17 cellular contexts compared by ENCODE assay signal in the genomic region with DNA sequence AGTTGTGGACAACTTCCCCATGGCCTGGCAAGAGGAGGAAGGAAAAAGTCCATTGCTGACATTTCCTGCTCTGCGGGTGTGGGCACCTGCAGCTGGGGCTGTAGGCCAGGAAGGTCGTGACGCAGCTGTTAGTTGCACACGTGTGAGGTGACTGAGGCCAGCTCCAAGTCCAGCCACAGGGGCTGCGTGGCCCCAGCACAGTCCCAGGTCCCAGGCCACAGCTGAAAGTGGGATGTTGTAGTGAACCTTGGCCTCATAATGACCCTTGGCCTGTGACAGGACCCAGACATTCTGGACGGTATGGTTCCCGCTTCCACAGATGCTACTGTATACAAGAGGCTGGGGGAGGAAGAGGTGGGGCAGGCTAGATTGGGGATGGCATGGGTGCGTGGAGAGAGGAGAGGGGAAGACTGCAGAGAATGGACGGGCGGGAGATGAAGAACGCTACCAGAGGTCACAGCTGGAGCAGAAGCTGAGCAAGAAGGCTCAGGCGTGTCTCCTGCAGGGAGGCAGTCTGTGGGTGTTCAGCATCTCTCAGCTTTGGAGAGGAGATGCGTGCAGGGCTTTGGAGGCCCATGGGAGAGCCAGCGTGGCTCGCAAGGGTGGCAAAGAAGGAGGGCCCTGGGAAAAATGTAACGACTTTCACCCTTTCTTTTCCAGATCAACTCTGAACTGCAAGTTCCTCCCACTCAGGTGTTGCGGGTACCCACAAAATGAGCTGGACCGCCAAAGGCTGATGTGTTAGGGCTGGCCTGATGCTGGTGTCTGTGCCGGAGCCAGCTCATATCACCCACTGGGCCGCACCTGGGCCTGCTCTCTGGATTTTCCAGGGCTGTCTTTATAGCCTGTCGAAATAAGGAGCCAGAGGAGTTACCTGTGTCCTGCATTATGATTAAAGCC. TPM values are rescaled to one million over a fixed set of nuclear protein-coding genes. Genes with fewer than 3 reads are reported as not detected.
DNase-seq lines count a peak whose midpoint lies in the region; ATAC-seq, FAIRE-seq and TF ChIP-seq lines count a peak whose summit lies in the region.
"Had no signal": no experiment of that assay in that cellular context is flagged by ENCODE, and none has a peak within 500 bp of the region (broad histone marks: within the 10 kb centered on the region; RNA-seq: fewer than 3 reads in every experiment).

No MANE protein-coding gene starts in this region.

- RAD21 ChIA-PET in GM12878 (lab: Charles Lee; ENCODE audit: unreplicated experiment): no interaction called here

- H3K4me1 ChIP-seq in GM12878 (ENCODE audit: control insufficient read depth, insufficient read depth, low read length): no peaks in the 10 kb centered on the region
- peaks cover 43% of the 10 kb centered on the region for H3K4me1 ChIP-seq in HepG2 (ENCODE audit: insufficient read depth, low read length)
- H3K4me1 ChIP-seq: gastrocnemius medialis, HAP-1 had no signal

- TF ChIP-seq CTCF in GM12878 (IDR thresholded peaks at IDR 0.05 in 2 of 3, conservative IDR thresholded peaks at IDR 0.05 in 1 of 3; ENCODE audit: control insufficient read depth in 2 of 3, extremely low read depth in 1 of 3, insufficient read depth in 1 of 3, low read depth in 3 of 3, low read length in 3 of 3): no peak
- TF ChIP-seq CTCF in HepG2 (CRISPR knock-in tag; IDR thresholded peaks at IDR 0.05): no peak

- no peaks in the 10 kb centered on the region for H3K27me3 ChIP-seq in GM12878 (replicated peaks in 1 of 2; ENCODE audit: control insufficient read depth in 2 of 2, insufficient read depth in 2 of 2, low read length in 1 of 2)
- H3K27me3 ChIP-seq in HepG2 (ENCODE audit: control insufficient read depth in 1 of 2, insufficient read depth in 2 of 2, low read length in 2 of 2): no peaks in the 10 kb centered on the region; a peak in 1 of 5 replicates
- H3K27me3 ChIP-seq: gastrocnemius medialis had no signal

- POLR2A ChIA-PET in GM12878 (lab: Charles Lee): no interaction called here
- POLR2A ChIA-PET in HepG2 (lab: Yijun Ruan, JAX): interaction anchor here (0.7 to 6.2 kb wide), 7 partner anchors 11 to 1226 kb away, joined by 3 to 52 read pairs (median 3); partner anchors contain the start of genes ADGRF3, HADHA, HADHB and SELENOI

- no peak for TF ChIP-seq EP300 in GM12878 (IDR thresholded peaks at IDR 0.05; ENCODE audit: borderline replicate concordance in 1 of 2, control insufficient read depth in 1 of 2, low read depth in 2 of 2, low read length in 2 of 2)
- TF ChIP-seq EP300 in HepG2 (IDR thresholded peaks at IDR 0.05; ENCODE audit: low read depth in 2 of 2, low read length in 2 of 2): peak; percentile 29 to 33; a peak in 1 of 4 replicates
- no peak for TF ChIP-seq EP300 in HepG2 (CRISPR knock-in tag; IDR thresholded peaks at IDR 0.05; ENCODE audit: borderline replicate concordance)

- CTCF ChIA-PET in GM12878 (lab: Yijun Ruan, JAX): interaction anchor here (0.7 kb wide), 1 partner anchor 12 kb away, joined by 4 read pairs; no protein-coding TSS in a partner anchor
- CTCF ChIA-PET in HepG2 (lab: Yijun Ruan, JAX; ENCODE audit: low intra/inter-chr PET ratio, low total read pairs): no interaction called here

- H3K4me3 ChIP-seq in GM12878 (no peak overlapping the region), HepG2 (replicated peaks in 1 of 3; ENCODE audit: insufficient read depth in 1 of 3, low read depth in 2 of 3, low read length in 3 of 3) (peak overlapping the region; percentile 6 to 76 (median 46))
- H3K4me3 ChIP-seq: gastrocnemius medialis, HAP-1 had no signal

- ATAC-seq in GM12878 (peak; percentile 19; the same call in 1 of the 3 replicates), HepG2 (peak; percentile 48), HG03159 (IDR thresholded peaks at IDR 0.05; ENCODE audit: unreplicated experiment) (no peak)
- peak; percentile 16 for ATAC-seq in stimulated activated naive CD8-positive, alpha-beta T cell treated with anti-CD3 and anti-CD28 coated beads, Interleukin-15, Interleukin-2, amounts not matched to agents 100 U/mL and 50 U/mL, for 24 hours
- ATAC-seq: effector memory CD8-positive, alpha-beta T cell; gastrocnemius medialis had no signal

- SMC1A ChIA-PET in GM12878 (lab: Charles Lee; ENCODE audit: uncharacterized antibody, unreplicated experiment): no interaction called here

- no peak overlapping the region for H2AFZ ChIP-seq in GM12878 (ENCODE audit: control insufficient read depth, low read depth, low read length)
- H2AFZ ChIP-seq in HepG2 (ENCODE audit: low read length): no peak overlapping the region

- peak; percentile 66 for FAIRE-seq in HTR-8/SVneo (lab: Jason Lieb, UNC)
- FAIRE-seq in GM12878 (lab: Jason Lieb, UNC): no peak
- no peak for FAIRE-seq in HepG2 (lab: Jason Lieb, UNC)
- FAIRE-seq: GM18507, keratinocyte had no signal

- no peaks in the 10 kb centered on the region for H3K36me3 ChIP-seq in GM12878 (ENCODE audit: control insufficient read depth in 2 of 2, insufficient read depth in 2 of 2, low read length in 1 of 2)
- no peaks in the 10 kb centered on the region for H3K36me3 ChIP-seq in HepG2 (replicated peaks in 1 of 2; ENCODE audit: control insufficient read depth in 1 of 2, insufficient read depth in 2 of 2, low read length in 2 of 2)
- H3K36me3 ChIP-seq: gastrocnemius medialis, HAP-1 had no signal

- H3K27ac ChIP-seq in GM12878 (ENCODE audit: control insufficient read depth, insufficient read depth): no peak overlapping the region
- H3K27ac ChIP-seq in HepG2 (ENCODE audit: extremely low read length, insufficient read depth, low read length): peak overlapping the region; percentile 69
- H3K27ac ChIP-seq: gastrocnemius medialis had no signal

- in situ Hi-C loops in GM12878 (cut with MboI) (no loop called here), HepG2 (cut with HindIII; ENCODE audit: extremely low pct_ligation_motif_present, low pct_unique_long_range_greater_than_20kb) (no loop called here)

- TF ChIP-seq RAD21 in GM12878 (IDR thresholded peaks at IDR 0.05; ENCODE audit: insufficient read depth, low read depth, low read length) (no peak), HepG2 (CRISPR knock-in tag; IDR thresholded peaks at IDR 0.05) (no peak)

- no peaks in the 10 kb centered on the region for H3K9me3 ChIP-seq in GM12878 (replicated peaks; ENCODE audit: control insufficient read depth, insufficient read depth, low read length)
- no peaks in the 10 kb centered on the region for H3K9me3 ChIP-seq in HepG2 (ENCODE audit: low read length)
- H3K9me3 ChIP-seq: gastrocnemius medialis, HAP-1 had no signal

- DNase-seq in HTR-8/SVneo (ENCODE audit: insufficient read length, low spot score) (no peak), GM12878 (ENCODE audit: low read depth, low spot score) (no peak), HepG2 (ENCODE audit: low spot score) (no peak), SIG-M5 (lab: John Stamatoyannopoulos, UW) (no peak), NCI-H526 (lab: John Stamatoyannopoulos, UW) (no peak)
- no peak for DNase-seq in stimulated activated naive CD8-positive, alpha-beta T cell treated with anti-CD3 and anti-CD28 coated beads, Interleukin-15, Interleukin-2, amounts not matched to agents 100 U/mL and 50 U/mL, for 24 hours
- DNase-seq: CD8-positive, alpha-beta memory T cell; effector memory CD8-positive, alpha-beta T cell; NCI-H1092; NCI-H510A had no signal

- no peak for TF ChIP-seq POLR2A in GM12878 (IDR thresholded peaks at IDR 0.05; ENCODE audit: low read depth, low read length)
- TF ChIP-seq POLR2A in HepG2 (IDR thresholded peaks at IDR 0.05; ENCODE audit: insufficient read depth in 1 of 2, low read depth in 2 of 2, low read length in 2 of 2): no peak

- H3K4me2 ChIP-seq in GM12878 (ENCODE audit: control insufficient read depth, insufficient read depth): no peak overlapping the region
- peak overlapping the region; percentile 95 for H3K4me2 ChIP-seq in HepG2 (ENCODE audit: low read depth, low read length)

- H4K20me1 ChIP-seq in GM12878 (ENCODE audit: control insufficient read depth, insufficient read depth) (no peaks in the 10 kb centered on the region), HepG2 (ENCODE audit: insufficient read depth, low read length) (no peaks in the 10 kb centered on the region)

- H3K79me2 ChIP-seq in GM12878 (ENCODE audit: control insufficient read depth, insufficient read depth, low read length) (no peaks in the 10 kb centered on the region), HepG2 (ENCODE audit: insufficient read depth, low read length) (no peaks in the 10 kb centered on the region)

- BruUV-seq in GM12878 (replicated peaks; lab: Mats Ljungman, UMichigan) (no TSS peak), HepG2 (replicated peaks; lab: Mats Ljungman, UMichigan) (TSS peak; percentile 86)

- 51% methylated on average over 21 of the region's 21 CpGs for WGBS in GM12878 (ENCODE audit: insufficient coverage, insufficient replicate concordance, low lambda C conversion rate, missing lambda C conversion rate)
- WGBS in HepG2 (ENCODE audit: low lambda C conversion rate): 3% methylated on average over 19 of the region's 21 CpGs

- intact Hi-C loops in GM12878 (cut with micrococcal nuclease; ENCODE audit: unreplicated experiment) (no loop called here), HepG2 (cut with micrococcal nuclease; ENCODE audit: unreplicated experiment) (loop anchor here (5.0 kb wide), 2 partner anchors 59 to 124 kb away; no protein-coding TSS in a partner anchor)

- no peak overlapping the region for H3K9ac ChIP-seq in GM12878 (ENCODE audit: control insufficient read depth, insufficient read depth, low read length)
- H3K9ac ChIP-seq in HepG2 (ENCODE audit: insufficient read depth, low read depth, low read length): peak overlapping the region; percentile 69

RNA-seq across cellular contexts. Expression of gene OTOF, which starts 21.9 kb away (rescaled TPM):
- not detected in 2 replicates for total RNA-seq in GM12878 (2013; cell fraction: nucleolus; rRNA removed)
- total RNA-seq in GM12878 (2014; rRNA removed) (under 0.01 and 0.05 TPM in 2 replicates), GM12878 (2014; rRNA removed; fragmentation: Illumina TruSeq; extraction: Trizol) (not detected in 2 replicates), GM12878 (2021) (0.29 TPM in 1 of 2 replicates, not detected in the other), HepG2 (2016; rRNA removed; fragmentation: Illumina TruSeq; extraction: Trizol) (0.04 TPM in 1 of 2 replicates, not detected in the other)
- 0.16 TPM for polyA plus RNA-seq in GM12878 (2011; ENCODE audit: low read depth)
- polyA plus RNA-seq in GM12878 (2011; rRNA removed) (0.03 and 0.07 TPM in 2 replicates), GM12878 (2014; fragmentation: Illumina TruSeq; extraction: Trizol) (0.07 TPM in 1 of 2 replicates, not detected in the other), GM12878 (2014; fragmentation: Nextera tagmentation; extraction: Ambion mirVana) (not detected), GM12878 (2014; rRNA removed) (0.14 and 0.31 TPM in 2 replicates), GM12878 (2016; fragmentation: Nextera tagmentation; extraction: Ambion mirVana) (not detected), HepG2 (2011; rRNA removed) (not detected in 2 replicates)
- polyA plus RNA-seq in GM12878 (2011; cell fraction: cytosol; rRNA removed): 0.03 and 0.04 TPM in 2 replicates
- 0.18 and 0.27 TPM in 2 replicates for polyA plus RNA-seq in GM12878 (2011; cell fraction: nucleus; rRNA removed)
- 0.34 and 0.42 TPM in 2 replicates for polyA plus RNA-seq in GM12878 (2012)
- 0.10 TPM in 1 of 2 replicates, not detected in the other for polyA minus RNA-seq in GM12878 (2011; rRNA and poly(A)+ RNA removed)
- not detected in 2 replicates for polyA minus RNA-seq in GM12878 (2011; cell fraction: cytosol; rRNA and poly(A)+ RNA removed)
- 0.10 TPM in 1 of 2 replicates, not detected in the other for polyA minus RNA-seq in GM12878 (2011; cell fraction: nucleus; rRNA and poly(A)+ RNA removed)
- 0.09 TPM in 1 of 2 replicates, not detected in the other for total RNA-seq in HepG2 (2016; cell fraction: cytosol; rRNA removed; fragmentation: Illumina TruSeq; extraction: Trizol; ENCODE audit: low read depth)
- 0.04 TPM in 1 of 2 replicates, not detected in the other for total RNA-seq in HepG2 (2016; cell fraction: insoluble cytoplasmic fraction; rRNA removed; fragmentation: Illumina TruSeq; extraction: Trizol)
- 0.03 TPM in 1 of 2 replicates, not detected in the other for total RNA-seq in HepG2 (2016; cell fraction: membrane; rRNA removed; fragmentation: Illumina TruSeq; extraction: Trizol)
- total RNA-seq in HepG2 (2016; cell fraction: nucleus; rRNA removed; fragmentation: Illumina TruSeq; extraction: Trizol): 0.06 TPM in 1 of 2 replicates, not detected in the other
- 0.01 TPM in 2 replicates for polyA plus RNA-seq in HepG2 (2011; cell fraction: cytosol; rRNA removed)
- 0.12 and 0.26 TPM in 2 replicates for polyA plus RNA-seq in HepG2 (2011; cell fraction: nucleus; rRNA removed)
- 0.05 TPM in 1 of 2 replicates, not detected in the other for polyA plus RNA-seq in HepG2 (2012)
- polyA plus RNA-seq in HepG2 (2016; cell fraction: cytosol; fragmentation: Illumina TruSeq; extraction: Trizol; ENCODE audit: low read depth): not detected in 2 replicates
- 0.04 TPM in 1 of 2 replicates, not detected in the other for polyA plus RNA-seq in HepG2 (2016; cell fraction: insoluble cytoplasmic fraction; fragmentation: Illumina TruSeq; extraction: Trizol; ENCODE audit: low read depth)
- not detected in 2 replicates for polyA plus RNA-seq in HepG2 (2016; cell fraction: membrane; fragmentation: Illumina TruSeq; extraction: Trizol; ENCODE audit: low read depth)
- 0.33 TPM in 1 of 2 replicates, not detected in the other for polyA plus RNA-seq in HepG2 (2016; cell fraction: nucleus; fragmentation: Illumina TruSeq; extraction: Trizol; ENCODE audit: insufficient read depth, low read depth)
- 0.02 TPM in 1 of 2 replicates, not detected in the other for polyA minus RNA-seq in HepG2 (2011; rRNA and poly(A)+ RNA removed; ENCODE audit: low replicate concordance)
- not detected in 2 replicates for polyA minus RNA-seq in HepG2 (2011; cell fraction: cytosol; rRNA and poly(A)+ RNA removed)
- not detected in 2 replicates for polyA minus RNA-seq in HepG2 (2011; cell fraction: nucleus; rRNA and poly(A)+ RNA removed)
- total RNA-seq: HT-29 had no signal
- polyA plus RNA-seq: keratinocyte had no signal

RNA-seq across cellular contexts. Expression of gene DRC1, which starts 54.3 kb away (rescaled TPM):
- not detected in 2 replicates for total RNA-seq in GM12878 (2013; cell fraction: nucleolus; rRNA removed)
- total RNA-seq in GM12878 (2014; rRNA removed) (not detected in 2 replicates), GM12878 (2014; rRNA removed; fragmentation: Illumina TruSeq; extraction: Trizol) (not detected in 2 replicates), GM12878 (2021) (not detected in 2 replicates), HepG2 (2016; rRNA removed; fragmentation: Illumina TruSeq; extraction: Trizol) (0.07 and 0.08 TPM in 2 replicates)
- polyA plus RNA-seq in GM12878 (2011; ENCODE audit: low read depth): not detected
- polyA plus RNA-seq in GM12878 (2011; rRNA removed) (not detected in 2 replicates), GM12878 (2014; fragmentation: Illumina TruSeq; extraction: Trizol) (0.03 TPM in 1 of 2 replicates, not detected in the other), GM12878 (2014; fragmentation: Nextera tagmentation; extraction: Ambion mirVana) (not detected), GM12878 (2014; rRNA removed) (not detected in 2 replicates), GM12878 (2016; fragmentation: Nextera tagmentation; extraction: Ambion mirVana) (not detected), HepG2 (2011; rRNA removed) (not detected in 2 replicates)
- polyA plus RNA-seq in GM12878 (2011; cell fraction: cytosol; rRNA removed): not detected in 2 replicates
- 0.12 TPM in 1 of 2 replicates, not detected in the other for polyA plus RNA-seq in GM12878 (2011; cell fraction: nucleus; rRNA removed)
- 0.10 TPM in 1 of 2 replicates, not detected in the other for polyA plus RNA-seq in GM12878 (2012)
- polyA minus RNA-seq in GM12878 (2011; rRNA and poly(A)+ RNA removed): not detected in 2 replicates
- not detected in 2 replicates for polyA minus RNA-seq in GM12878 (2011; cell fraction: cytosol; rRNA and poly(A)+ RNA removed)
- polyA minus RNA-seq in GM12878 (2011; cell fraction: nucleus; rRNA and poly(A)+ RNA removed): not detected in 2 replicates
- total RNA-seq in HepG2 (2016; cell fraction: cytosol; rRNA removed; fragmentation: Illumina TruSeq; extraction: Trizol; ENCODE audit: low read depth): 0.18 and 0.30 TPM in 2 replicates
- total RNA-seq in HepG2 (2016; cell fraction: insoluble cytoplasmic fraction; rRNA removed; fragmentation: Illumina TruSeq; extraction: Trizol): not detected in 2 replicates
- total RNA-seq in HepG2 (2016; cell fraction: membrane; rRNA removed; fragmentation: Illumina TruSeq; extraction: Trizol): 0.07 and 0.09 TPM in 2 replicates
- not detected in 2 replicates for total RNA-seq in HepG2 (2016; cell fraction: nucleus; rRNA removed; fragmentation: Illumina TruSeq; extraction: Trizol)
- not detected in 2 replicates for polyA plus RNA-seq in HepG2 (2011; cell fraction: cytosol; rRNA removed)
- not detected in 2 replicates for polyA plus RNA-seq in HepG2 (2011; cell fraction: nucleus; rRNA removed)
- polyA plus RNA-seq in HepG2 (2012): not detected in 2 replicates
- 0.11 and 0.16 TPM in 2 replicates for polyA plus RNA-seq in HepG2 (2016; cell fraction: cytosol; fragmentation: Illumina TruSeq; extraction: Trizol; ENCODE audit: low read depth)
- not detected in 2 replicates for polyA plus RNA-seq in HepG2 (2016; cell fraction: insoluble cytoplasmic fraction; fragmentation: Illumina TruSeq; extraction: Trizol; ENCODE audit: low read depth)
- 0.08 TPM in 1 of 2 replicates, not detected in the other for polyA plus RNA-seq in HepG2 (2016; cell fraction: membrane; fragmentation: Illumina TruSeq; extraction: Trizol; ENCODE audit: low read depth)
- polyA plus RNA-seq in HepG2 (2016; cell fraction: nucleus; fragmentation: Illumina TruSeq; extraction: Trizol; ENCODE audit: insufficient read depth, low read depth): not detected in 2 replicates
- polyA minus RNA-seq in HepG2 (2011; rRNA and poly(A)+ RNA removed; ENCODE audit: low replicate concordance): 0.22 TPM in 1 of 2 replicates, not detected in the other
- polyA minus RNA-seq in HepG2 (2011; cell fraction: cytosol; rRNA and poly(A)+ RNA removed): not detected in 2 replicates
- polyA minus RNA-seq in HepG2 (2011; cell fraction: nucleus; rRNA and poly(A)+ RNA removed): not detected in 2 replicates
- total RNA-seq: CD8-positive, alpha-beta memory T cell; gastrocnemius medialis; HT-29; T-helper 2 cell treated with Interferon-gamma antibody and Interleukin-4, amounts not matched to agents 100 ng/mL and 5 ng/mL, for 36 hours had no signal
- polyA plus RNA-seq: CD8-positive, alpha-beta memory T cell; keratinocyte had no signal
